ENCODE assay signal across 8 cellular contexts in genomic region chr15:88904808-88905327, GRCh38. TPM values are rescaled to one million over a fixed set of nuclear protein-coding genes. Genes with fewer than 3 reads are reported as not detected.
A peak's percentile ranks its signal among the peaks of the same experiment; 100 is the strongest.
DNase-seq lines count a peak whose midpoint lies in the region; ATAC-seq and TF ChIP-seq lines count a peak whose summit lies in the region.

No MANE protein-coding gene starts in this region.

- H3K36me3 Mint-ChIP-seq in endothelial cell (ENCODE audit: low read depth, unreplicated experiment) = peaks cover 32% of the 10 kb centered on the region

- peak; percentile 98 for TF ChIP-seq CTCF in AG10803 (conservative IDR thresholded peaks at IDR 0.05; ENCODE audit: low read length)
- TF ChIP-seq CTCF in endothelial cell (IDR thresholded peaks at IDR 0.05; ENCODE audit: unreplicated experiment) = peak; percentile 97

- no peak overlapping the region for H3K27ac Mint-ChIP-seq in endothelial cell (ENCODE audit: unreplicated experiment)

- peaks cover 14% of the 10 kb centered on the region for H3K4me1 Mint-ChIP-seq in endothelial cell (ENCODE audit: unreplicated experiment)

- no peak overlapping the region for H3K4me3 Mint-ChIP-seq in endothelial cell (ENCODE audit: unreplicated experiment)

- peak; percentile 76 for DNase-seq in AG10803 (ENCODE audit: low read depth)
- peak; percentile 49 for DNase-seq in NCI-H82 treated with DMSO at 0.1 percent for 48 hours (lab: John Stamatoyannopoulos, UW; ENCODE audit: unreplicated experiment)
- peak; percentile 95 for DNase-seq in activated CD8-positive, alpha-beta memory T cell treated with anti-CD3 and anti-CD28 coated beads for 24 hours
- peak; percentile 83 for DNase-seq in endothelial cell (ENCODE audit: low spot score)
- peak; percentile 86 for DNase-seq in myocyte (ENCODE audit: low read depth)
- DNase-seq in stimulated activated CD8-positive, alpha-beta memory T cell treated with anti-CD3 and anti-CD28 coated beads, Interleukin-7, amount 100 ng/mL, for 24 hours (ENCODE audit: low read depth) = peak; percentile 80

- ATAC-seq in GM18868 (IDR thresholded peaks at IDR 0.05; ENCODE audit: unreplicated experiment) = peak; percentile 86
- peak; percentile 85 for ATAC-seq in HG03280 (IDR thresholded peaks at IDR 0.05; ENCODE audit: unreplicated experiment)

- no peak overlapping the region for H3K4me3 ChIP-seq in AG10803 (ENCODE audit: low read length)

- H3K9me3 Mint-ChIP-seq in endothelial cell (ENCODE audit: unreplicated experiment) = no peaks in the 10 kb centered on the region

- H3K27me3 Mint-ChIP-seq in endothelial cell (ENCODE audit: unreplicated experiment) = peaks cover 13% of the 10 kb centered on the region

RNA-seq across cellular contexts. Expression of gene MFGE8, which starts 8.3 kb away (rescaled TPM):
- total RNA-seq in endothelial cell (ENCODE audit: unreplicated experiment) (113 TPM), myocyte (149 and 193 TPM in 2 replicates)
- polyA plus RNA-seq in myocyte (2012) = 797 TPM

RNA-seq across cellular contexts. Expression of gene HAPLN3, which starts 9.5 kb away (rescaled TPM):
- 137 TPM for total RNA-seq in endothelial cell (ENCODE audit: unreplicated experiment)
- total RNA-seq in myocyte = 8.7 and 11.9 TPM in 2 replicates
- polyA plus RNA-seq in myocyte (2012) = 17.5 TPM

Comparison
In these comparisons a context has a peak if more than half of its experiments do, and no peak if none do; other contexts are left out.
1. RNA of gene HAPLN3, which starts 9.5 kb away (total RNA-seq): 137 TPM in endothelial cell (single experiment); 8.7 to 11.9 TPM in myocyte; every median in the first group is over 10 times any median in the second.
2. Peak in every context shown above with its lines, with median percentiles within 50 percentile points of each other: DNase-seq.